2 cellular contexts compared by ENCODE assay signal in the genomic region with DNA sequence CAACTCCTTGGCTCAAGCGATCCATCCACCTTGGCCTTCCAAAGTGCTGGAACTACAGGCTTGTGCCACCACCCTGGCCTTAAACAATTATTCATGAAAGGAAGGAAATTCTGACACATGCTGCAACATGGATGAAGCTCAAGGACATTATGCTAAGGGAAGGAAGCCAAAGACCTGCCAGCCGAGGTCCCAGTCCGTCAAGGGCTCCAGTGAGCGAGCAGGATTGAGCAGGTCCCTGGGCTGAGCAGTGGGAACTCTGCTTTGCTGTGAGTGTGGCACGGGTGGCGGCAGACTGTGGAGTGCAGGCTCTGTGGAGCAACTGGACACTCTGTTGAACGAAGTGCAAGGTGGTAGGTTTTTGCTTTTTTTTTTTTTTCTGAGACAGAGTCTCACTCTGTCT. TPM values are rescaled to one million over a fixed set of nuclear protein-coding genes. Genes with fewer than 3 reads are reported as not detected.
"Had no signal": no experiment of that assay in that cellular context is flagged by ENCODE, and none has a peak within 500 bp of the region (broad histone marks: within the 10 kb centered on the region; RNA-seq: fewer than 3 reads in every experiment).

No MANE protein-coding gene starts in this region.

RNA-seq across cellular contexts. Expression of gene RIMBP3C, which starts 11.4 kb away (rescaled TPM):
- total RNA-seq: ascending aorta had no signal
- polyA plus RNA-seq: aorta had no signal
